In genomic region chr10:11874568-11875182, GRCh38 we compare ENCODE assay signal across 8 cellular contexts.
DNase-seq lines count a peak whose midpoint lies in the region; ATAC-seq and TF ChIP-seq lines count a peak whose summit lies in the region.

No MANE protein-coding gene starts in this region.

- no peaks in the 10 kb centered on the region for H3K36me3 ChIP-seq in effector memory CD4-positive, alpha-beta T cell (ENCODE audit: control insufficient read depth, insufficient read depth, low read length)

- H3K9me3 ChIP-seq in effector memory CD4-positive, alpha-beta T cell (ENCODE audit: control insufficient read depth, low read length): no peaks in the 10 kb centered on the region

- no peak overlapping the region for H3K4me3 ChIP-seq in effector memory CD4-positive, alpha-beta T cell (ENCODE audit: insufficient read depth, low read depth, low read length, poor library complexity, severe bottlenecking)

- peaks cover 6% of the 10 kb centered on the region for H3K4me1 ChIP-seq in effector memory CD4-positive, alpha-beta T cell (ENCODE audit: control insufficient read depth, insufficient read depth, low read length, poor library complexity, severe bottlenecking)

- no peak overlapping the region for H3K27ac ChIP-seq in effector memory CD4-positive, alpha-beta T cell (ENCODE audit: insufficient read depth, low read length, poor library complexity, severe bottlenecking)

- TF ChIP-seq POLR2A in GM18505 (IDR thresholded peaks at IDR 0.05; ENCODE audit: borderline replicate concordance, extremely low read depth, insufficient read depth, insufficient read length): no peak

- ATAC-seq in GM18505 (IDR thresholded peaks at IDR 0.05; ENCODE audit: unreplicated experiment): peak; percentile 61
- no peak for ATAC-seq in HG03196 (IDR thresholded peaks at IDR 0.05; ENCODE audit: unreplicated experiment)

- no peaks in the 10 kb centered on the region for H3K27me3 ChIP-seq in effector memory CD4-positive, alpha-beta T cell (replicated peaks; ENCODE audit: control insufficient read depth, insufficient read depth, low read length, poor library complexity, severe bottlenecking)

- DNase-seq in NCI-H510A treated with DMSO at 0.1 percent for 48 hours (lab: John Stamatoyannopoulos, UW) (peak; percentile 70), astrocyte of the hippocampus (ENCODE audit: low read depth, low spot score) (peak; percentile 65), inferior parietal cortex (ENCODE audit: extremely low spot score) (peak; percentile 15), DMS153 treated with DMSO at 0.1 percent for 48 hours (lab: John Stamatoyannopoulos, UW; ENCODE audit: unreplicated experiment) (no peak)
- peak; percentile 34 for DNase-seq in stimulated activated CD4-positive, alpha-beta T cell treated with anti-CD3 and anti-CD28 coated beads, Interleukin-4, amount 100 ng/mL, for 24 hours
- DNase-seq in effector memory CD4-positive, alpha-beta T cell: no peak

Comparison
In these comparisons a context has a peak if more than half of its experiments do, and no peak if none do; other contexts are left out.
1. DNase-seq: peak in NCI-H510A treated with DMSO at 0.1 percent for 48 hours (single experiment), astrocyte of the hippocampus (single experiment), inferior parietal cortex (single experiment) and stimulated activated CD4-positive, alpha-beta T cell treated with anti-CD3 and anti-CD28 coated beads, Interleukin-4, amount 100 ng/mL, for 24 hours (single experiment); none in effector memory CD4-positive, alpha-beta T cell (0 of 3) and DMS153 treated with DMSO at 0.1 percent for 48 hours (single experiment).